In genomic region chr12:15688202-15688736, GRCh38 we compare ENCODE assay signal across 9 cellular contexts.
DNase-seq lines count a peak whose midpoint lies in the region; ATAC-seq and TF ChIP-seq lines count a peak whose summit lies in the region.
"Had no signal": no experiment of that assay in that cellular context is flagged by ENCODE, and none has a peak within 500 bp of the region (broad histone marks: within the 10 kb centered on the region; RNA-seq: fewer than 3 reads in every experiment).

No MANE protein-coding gene starts in this region.

- peak; percentile 42 for ATAC-seq in GM18498 (IDR thresholded peaks at IDR 0.05; ENCODE audit: unreplicated experiment)
- ATAC-seq in HG03378 (IDR thresholded peaks at IDR 0.05; ENCODE audit: unreplicated experiment): no peak
- ATAC-seq in HG03045 (IDR thresholded peaks at IDR 0.05; ENCODE audit: unreplicated experiment): no peak

- no peak overlapping the region for H2BK12ac ChIP-seq in trophoblast cell (ENCODE audit: low read length)

- H3K4me1 ChIP-seq in esophagus squamous epithelium (peaks cover 0 to 50% (median 14%) of the 10 kb centered on the region in 3 donors), trophoblast cell (ENCODE audit: control insufficient read depth in 1 of 2, insufficient read depth in 2 of 2, low read length in 2 of 2) (no peaks in the 10 kb centered on the region)

- TF ChIP-seq CTCF in esophagus squamous epithelium (IDR thresholded peaks at IDR 0.05): no peak

- H3K9me3 ChIP-seq in esophagus squamous epithelium (no peaks in the 10 kb centered on the region), trophoblast cell (ENCODE audit: insufficient read depth, low read depth, low read length) (no peaks in the 10 kb centered on the region)

- no peak overlapping the region for H3K14ac ChIP-seq in trophoblast cell (ENCODE audit: low read length)

- no peak overlapping the region for H3K23ac ChIP-seq in trophoblast cell (ENCODE audit: low read length)

- H3K9ac ChIP-seq in trophoblast cell (ENCODE audit: low read length): no peak overlapping the region

- peak overlapping the region in 1 of 4 donors; percentile 43 for H3K4me3 ChIP-seq in esophagus squamous epithelium
- H3K4me3 ChIP-seq in trophoblast cell (ENCODE audit: low read depth, low read length): no peak overlapping the region

- H3K27ac ChIP-seq in esophagus squamous epithelium (peak overlapping the region; percentile 18 to 82 (median 77)), trophoblast cell (ENCODE audit: low read depth, low read length) (no peak overlapping the region)

- no peak overlapping the region for H2BK5ac ChIP-seq in trophoblast cell (ENCODE audit: low read depth, low read length, poor library complexity)

- no peak overlapping the region for H2AK5ac ChIP-seq in trophoblast cell (ENCODE audit: low read length)

- H2BK120ac ChIP-seq in trophoblast cell (ENCODE audit: insufficient read depth, low read length, poor library complexity): no peak overlapping the region

- intact Hi-C loops in esophagus squamous epithelium (cut with DNase I): no loop called here

- H3K18ac ChIP-seq in trophoblast cell (ENCODE audit: low read length): no peak overlapping the region

- H3K36me3 ChIP-seq in esophagus squamous epithelium: no peaks in the 10 kb centered on the region
- H3K36me3 ChIP-seq in trophoblast cell (ENCODE audit: control insufficient read depth in 1 of 2, insufficient read depth in 2 of 2, low read length in 2 of 2): peaks cover 0 to 2% of the 10 kb centered on the region in 2 experiments

- H3K79me2 ChIP-seq in trophoblast cell (ENCODE audit: control insufficient read depth, insufficient read depth, low read length, poor library complexity): no peaks in the 10 kb centered on the region

- H3K4ac ChIP-seq in trophoblast cell (ENCODE audit: low read depth, low read length): peak overlapping the region; percentile 22

- no peak overlapping the region for H3K4me2 ChIP-seq in trophoblast cell (ENCODE audit: low read length)

- no peaks in the 10 kb centered on the region for H3K79me1 ChIP-seq in trophoblast cell (ENCODE audit: low read length)

- no peak overlapping the region for H4K8ac ChIP-seq in trophoblast cell (ENCODE audit: low read depth, low read length)

- no peak overlapping the region for H4K12ac ChIP-seq in trophoblast cell (ENCODE audit: low read depth, low read length)

- 82 to 83% methylated on average over 7 of the region's 8 CpGs for WGBS in esophagus squamous epithelium, 2 donors
- WGBS in trophoblast cell (ENCODE audit: extremely low coverage, insufficient coverage, insufficient read length): no CpG with 5 or more reads among the region's 8 CpGs

- H4K91ac ChIP-seq in trophoblast cell (ENCODE audit: low read depth, low read length): no peak overlapping the region

- DNase-seq in NCI-H82 treated with DMSO at 0.1 percent for 48 hours (lab: John Stamatoyannopoulos, UW; ENCODE audit: unreplicated experiment) (peak; percentile 84), esophagus squamous epithelium (lab: John Stamatoyannopoulos, UW) (no peak), trophoblast cell (peak; percentile 1 to 4), mesenteric fat pad (ENCODE audit: low spot score) (no peak), cerebellar nuclear complex (lab: John Stamatoyannopoulos, UW) (no peak)
- DNase-seq: activated naive CD8-positive, alpha-beta T cell treated with anti-CD3 and anti-CD28 coated beads, Interleukin-2, amount 10 ng/mL, durations not matched to agents 7 days and 5 days had no signal

- H3K27me3 ChIP-seq in esophagus squamous epithelium (no peaks in the 10 kb centered on the region), trophoblast cell (ENCODE audit: insufficient read depth, low read length) (no peaks in the 10 kb centered on the region)

- TF ChIP-seq POLR2A in esophagus squamous epithelium (IDR thresholded peaks at IDR 0.05): peak in 2 of 4 donors; percentile 33 to 64

- H2AFZ ChIP-seq in trophoblast cell (ENCODE audit: insufficient read depth, low read length, poor library complexity): no peak overlapping the region

Comparison
In these comparisons a context has a peak if more than half of its experiments do, and no peak if none do; other contexts are left out.
1. DNase-seq: peak in NCI-H82 treated with DMSO at 0.1 percent for 48 hours (single experiment) and trophoblast cell (2 of 2); none in esophagus squamous epithelium (single experiment), mesenteric fat pad (single experiment) and cerebellar nuclear complex (0 of 2).